ENCODE assay signal across 22 cellular contexts in genomic region chr11:66459138-66459778, GRCh38. TPM values are rescaled to one million over a fixed set of nuclear protein-coding genes. Genes with fewer than 3 reads are reported as not detected.
DNase-seq lines count a peak whose midpoint lies in the region; ATAC-seq, FAIRE-seq and TF ChIP-seq lines count a peak whose summit lies in the region.
"Had no signal": no experiment of that assay in that cellular context is flagged by ENCODE, and none has a peak within 500 bp of the region (broad histone marks: within the 10 kb centered on the region; RNA-seq: fewer than 3 reads in every experiment).

No MANE protein-coding gene starts in this region.

- H3K36me3 Mint-ChIP-seq in activated T-helper 2 cell treated with anti-CD3 and anti-CD28 coated beads, Interferon-gamma antibody, Interleukin-2, Interleukin-4, amounts not matched to agents 10 μg/mL and 5 μg/mL and 100 μg/mL, durations not matched to agents 14 hours and 24 hours and 36 hours (ENCODE audit: low read depth) = peaks cover 13% of the 10 kb centered on the region

- H3K4me1 Mint-ChIP-seq in activated T-helper 2 cell treated with anti-CD3 and anti-CD28 coated beads, Interferon-gamma antibody, Interleukin-2, Interleukin-4, amounts not matched to agents 10 μg/mL and 5 μg/mL and 100 μg/mL, durations not matched to agents 14 hours and 24 hours and 36 hours (ENCODE audit: low read depth) = peaks cover 35% of the 10 kb centered on the region

- H3K27ac ChIP-seq in BLaER1 = peak overlapping the region; percentile 44
- H3K27ac ChIP-seq: brain microvascular endothelial cell, esophagus muscularis mucosa had no signal

- peaks cover 20% of the 10 kb centered on the region for H3K9me3 Mint-ChIP-seq in activated T-helper 2 cell treated with anti-CD3 and anti-CD28 coated beads, Interferon-gamma antibody, Interleukin-2, Interleukin-4, amounts not matched to agents 10 μg/mL and 5 μg/mL and 100 μg/mL, durations not matched to agents 14 hours and 24 hours and 36 hours

- no peaks in the 10 kb centered on the region for H3K27me3 Mint-ChIP-seq in activated T-helper 2 cell treated with anti-CD3 and anti-CD28 coated beads, Interferon-gamma antibody, Interleukin-2, Interleukin-4, amounts not matched to agents 10 μg/mL and 5 μg/mL and 100 μg/mL, durations not matched to agents 14 hours and 24 hours and 36 hours (ENCODE audit: low read depth)
- H3K27me3 Mint-ChIP-seq: activated naive CD4-positive, alpha-beta T cell treated with anti-CD3 and anti-CD28 coated beads, Interleukin-2, amount 10 ng/mL, durations not matched to agents 7 days and 5 days had no signal

- TF ChIP-seq POLR2A in GM12891 (IDR thresholded peaks at IDR 0.05; ENCODE audit: low read depth, low read length) = no peak

- no peak overlapping the region for H3K9ac ChIP-seq in BLaER1

- peaks cover 52% of the 10 kb centered on the region for H3K4me1 ChIP-seq in BLaER1
- H3K4me1 ChIP-seq: esophagus muscularis mucosa had no signal

- no peaks in the 10 kb centered on the region for H3K36me3 ChIP-seq in BLaER1
- H3K36me3 ChIP-seq: brain microvascular endothelial cell, esophagus muscularis mucosa had no signal

- no peak overlapping the region for H3K4me3 ChIP-seq in BLaER1
- H3K4me3 ChIP-seq: esophagus muscularis mucosa, GM23338 had no signal

- H3K4me3 Mint-ChIP-seq in activated T-helper 2 cell treated with anti-CD3 and anti-CD28 coated beads, Interferon-gamma antibody, Interleukin-2, Interleukin-4, amounts not matched to agents 10 μg/mL and 5 μg/mL and 100 μg/mL, durations not matched to agents 14 hours and 24 hours and 36 hours (ENCODE audit: low read depth) = peak overlapping the region; percentile 2
- H3K4me3 Mint-ChIP-seq: activated naive CD4-positive, alpha-beta T cell treated with anti-CD3 and anti-CD28 coated beads, Interleukin-2, amount 10 ng/mL, durations not matched to agents 7 days and 5 days; GM23338; neural crest cell had no signal

- FAIRE-seq in GM12891 (lab: Jason Lieb, UNC) = peak; percentile 65

- peak overlapping the region; percentile 57 for H3K4me2 ChIP-seq in BLaER1
- H3K4me2 ChIP-seq: GM23338 had no signal

- H3K27me3 ChIP-seq in BLaER1 = no peaks in the 10 kb centered on the region
- H3K27me3 ChIP-seq: brain microvascular endothelial cell, esophagus muscularis mucosa had no signal

- peak overlapping the region; percentile 76 for H3K27ac Mint-ChIP-seq in activated T-helper 2 cell treated with anti-CD3 and anti-CD28 coated beads, Interferon-gamma antibody, Interleukin-2, Interleukin-4, amounts not matched to agents 10 μg/mL and 5 μg/mL and 100 μg/mL, durations not matched to agents 14 hours and 24 hours and 36 hours
- H3K27ac Mint-ChIP-seq: activated naive CD4-positive, alpha-beta T cell treated with anti-CD3 and anti-CD28 coated beads, Interleukin-2, amount 10 ng/mL, durations not matched to agents 7 days and 5 days; GM23338 had no signal

- intact Hi-C loops in activated T-helper 2 cell treated with anti-CD3 and anti-CD28 coated beads, Interferon-gamma antibody, Interleukin-2, Interleukin-4, amounts not matched to agents 10 μg/mL and 5 μg/mL and 100 μg/mL, durations not matched to agents 14 hours and 24 hours and 36 hours (cut with micrococcal nuclease) = no loop called here
- intact Hi-C loops in Right ventricle myocardium inferior (cut with DNase I) = no loop called here

- H3K9me3 ChIP-seq in BLaER1 = peaks cover 22% of the 10 kb centered on the region

- ATAC-seq in GM18502 (IDR thresholded peaks at IDR 0.05; ENCODE audit: poor library complexity, unreplicated experiment) (no peak), Right ventricle myocardium inferior (no peak)
- ATAC-seq: GM23338 had no signal

- H4K20me1 ChIP-seq in BLaER1 = no peaks in the 10 kb centered on the region

- DNase-seq in GM12891 (ENCODE audit: insufficient read length, low spot score) (no peak), NCI-H82 (lab: John Stamatoyannopoulos, UW) (peak; percentile 93), Right ventricle myocardium inferior (ENCODE audit: missing footprints) (no peak)
- no peak for DNase-seq in activated T-helper 2 cell treated with anti-CD3 and anti-CD28 coated beads, Interferon-gamma antibody, Interleukin-2, Interleukin-4, amounts not matched to agents 10 μg/mL and 5 μg/mL and 100 μg/mL, durations not matched to agents 14 hours and 24 hours and 36 hours (ENCODE audit: low spot score)
- DNase-seq in effector CD4-positive, alpha-beta T cell = no peak
- no peak for DNase-seq in activated CD4-positive, CD25-positive, alpha-beta regulatory T cell treated with anti-CD3 and anti-CD28 coated beads, Interleukin-2, amount 50 U/mL, for 72 hours
- DNase-seq: activated naive CD4-positive, alpha-beta T cell treated with anti-CD3 and anti-CD28 coated beads, Interleukin-2, amount 10 ng/mL, durations not matched to agents 7 days and 5 days; brain microvascular endothelial cell; dermis blood vessel endothelial cell; glutamatergic neuron; NCI-H2081 treated with DMSO at 0.1 percent for 48 hours; NCI-H526 treated with DMSO at 0.1 percent for 48 hours; SHP77 treated with DMSO at 0.1 percent for 48 hours had no signal

TF ChIP-seq in GM12891, 5 proteins besides CTCF, POLR2A, EP300 and RAD21:
- no peak for TF ChIP-seq POU2F2 (IDR thresholded peaks at IDR 0.05; ENCODE audit: low read depth, low read length)
- TF ChIP-seq SPI1 (IDR thresholded peaks at IDR 0.05; ENCODE audit: low read depth, low read length) = peak; percentile 83

RNA-seq across cellular contexts. Expression of gene PELI3, which starts 7.4 kb away (rescaled TPM):
- polyA plus RNA-seq in GM12891 (2012; ENCODE audit: low read depth, missing spikeins) = 0.73 TPM
- total RNA-seq in activated T-helper 2 cell treated with anti-CD3 and anti-CD28 coated beads, Interferon-gamma antibody, Interleukin-2, Interleukin-4, amounts not matched to agents 10 μg/mL and 5 μg/mL and 100 μg/mL, durations not matched to agents 14 hours and 24 hours and 36 hours = 14.6 and 15.7 TPM in 2 replicates
- 8.4 TPM for total RNA-seq in Right ventricle myocardium inferior

RNA-seq across cellular contexts. Expression of gene MRPL11, which starts 20.6 kb away (rescaled TPM):
- 106 TPM for polyA plus RNA-seq in GM12891 (2012; ENCODE audit: low read depth, missing spikeins)
- total RNA-seq in activated T-helper 2 cell treated with anti-CD3 and anti-CD28 coated beads, Interferon-gamma antibody, Interleukin-2, Interleukin-4, amounts not matched to agents 10 μg/mL and 5 μg/mL and 100 μg/mL, durations not matched to agents 14 hours and 24 hours and 36 hours = 92.9 and 96.1 TPM in 2 replicates
- total RNA-seq in Right ventricle myocardium inferior = 58.7 TPM

RNA-seq across cellular contexts. Expression of gene DPP3, which starts 21.0 kb away (rescaled TPM):
- polyA plus RNA-seq in GM12891 (2012; ENCODE audit: low read depth, missing spikeins) = 44.4 TPM
- 109 and 119 TPM in 2 replicates for total RNA-seq in activated T-helper 2 cell treated with anti-CD3 and anti-CD28 coated beads, Interferon-gamma antibody, Interleukin-2, Interleukin-4, amounts not matched to agents 10 μg/mL and 5 μg/mL and 100 μg/mL, durations not matched to agents 14 hours and 24 hours and 36 hours
- total RNA-seq in Right ventricle myocardium inferior = 15.8 TPM

RNA-seq across cellular contexts. Expression of gene NPAS4, which starts 38.4 kb away (rescaled TPM):
- 0.15 TPM for polyA plus RNA-seq in GM12891 (2012; ENCODE audit: low read depth, missing spikeins)
- 0.09 and 0.16 TPM in 2 replicates for total RNA-seq in activated T-helper 2 cell treated with anti-CD3 and anti-CD28 coated beads, Interferon-gamma antibody, Interleukin-2, Interleukin-4, amounts not matched to agents 10 μg/mL and 5 μg/mL and 100 μg/mL, durations not matched to agents 14 hours and 24 hours and 36 hours
- total RNA-seq in Right ventricle myocardium inferior = not detected
- total RNA-seq: dermis blood vessel endothelial cell, HT1080, MCF 10A, renal cortical epithelial cell, subcutaneous adipose tissue had no signal

RNA-seq across cellular contexts. Expression of gene BBS1, which starts 51.2 kb away (rescaled TPM):
- 9.9 TPM for polyA plus RNA-seq in GM12891 (2012; ENCODE audit: low read depth, missing spikeins)
- 12.6 and 14.9 TPM in 2 replicates for total RNA-seq in activated T-helper 2 cell treated with anti-CD3 and anti-CD28 coated beads, Interferon-gamma antibody, Interleukin-2, Interleukin-4, amounts not matched to agents 10 μg/mL and 5 μg/mL and 100 μg/mL, durations not matched to agents 14 hours and 24 hours and 36 hours
- total RNA-seq in Right ventricle myocardium inferior = 20.9 TPM
